8 cellular contexts compared by ENCODE assay signal in genomic region chr5:177134653-177135225, GRCh38. TPM values are rescaled to one million over a fixed set of nuclear protein-coding genes. Genes with fewer than 3 reads are reported as not detected.
DNase-seq lines count a peak whose midpoint lies in the region; ATAC-seq and TF ChIP-seq lines count a peak whose summit lies in the region.

No MANE protein-coding gene starts in this region.

- H3K9me3 ChIP-seq in iPS-15b (ENCODE audit: control insufficient read depth, insufficient read depth, low read length): no peaks in the 10 kb centered on the region
- no peaks in the 10 kb centered on the region for H3K9me3 ChIP-seq in subcutaneous abdominal adipose tissue (ENCODE audit: control insufficient read depth in 5 of 5, low read length in 5 of 5)

- H3K36me3 Mint-ChIP-seq in activated CD8-positive, alpha-beta memory T cell treated with anti-CD3 and anti-CD28 coated beads, Interleukin-2, amount 10 ng/mL, durations not matched to agents 7 days and 5 days: peaks cover 36% of the 10 kb centered on the region
- peaks cover 44% of the 10 kb centered on the region for H3K36me3 Mint-ChIP-seq in WTC11

- no peaks in the 10 kb centered on the region for H3K27me3 Mint-ChIP-seq in activated CD8-positive, alpha-beta memory T cell treated with anti-CD3 and anti-CD28 coated beads, Interleukin-2, amount 10 ng/mL, durations not matched to agents 7 days and 5 days
- H3K27me3 Mint-ChIP-seq in WTC11 (ENCODE audit: low read depth): no peaks in the 10 kb centered on the region

- TF ChIP-seq CTCF in WTC11 (IDR thresholded peaks at IDR 0.05): no peak

- H3K27me3 ChIP-seq in iPS-15b (ENCODE audit: control insufficient read depth, insufficient read depth, low read length): no peaks in the 10 kb centered on the region
- H3K27me3 ChIP-seq in subcutaneous abdominal adipose tissue (ENCODE audit: control insufficient read depth in 5 of 5, insufficient read depth in 4 of 5, low read length in 5 of 5): no peaks in the 10 kb centered on the region

- H3K27ac ChIP-seq in subcutaneous abdominal adipose tissue (ENCODE audit: low read depth, low read length): peak overlapping the region; percentile 62

- H3K9ac ChIP-seq in iPS-15b (ENCODE audit: low read depth, low read length) (peak overlapping the region; percentile 95), subcutaneous abdominal adipose tissue (ENCODE audit: low read length in 5 of 5) (peak overlapping the region; percentile 72 to 89 (median 84))

- CTCF ChIA-PET in activated CD8-positive, alpha-beta memory T cell treated with anti-CD3 and anti-CD28 coated beads, Interleukin-2, amount 10 ng/mL, durations not matched to agents 7 days and 5 days (lab: Charles Lee): interaction anchor here (0.6 to 7.7 kb wide), 2 partner anchors 21 to 100 kb away, joined by 3 to 38 read pairs; no protein-coding TSS in a partner anchor
- CTCF ChIA-PET in WTC11 (lab: Charles Lee): interaction anchor here (0.8 to 2.7 kb wide), 5 partner anchors 10 to 314 kb away, joined by 3 to 11 read pairs (median 5); no protein-coding TSS in a partner anchor

- H3K27ac Mint-ChIP-seq in activated CD8-positive, alpha-beta memory T cell treated with anti-CD3 and anti-CD28 coated beads, Interleukin-2, amount 10 ng/mL, durations not matched to agents 7 days and 5 days: peak overlapping the region; percentile 89
- H3K27ac Mint-ChIP-seq in WTC11: peak overlapping the region; percentile 68

- H3K4me3 ChIP-seq in iPS-15b (ENCODE audit: low read depth, low read length) (peak overlapping the region; percentile 76), subcutaneous abdominal adipose tissue (ENCODE audit: low read depth in 1 of 5, low read length in 5 of 5) (peak overlapping the region; percentile 70 to 74 (median 73))

- DNase-seq in activated CD8-positive, alpha-beta memory T cell treated with anti-CD3 and anti-CD28 coated beads, Interleukin-2, amount 10 ng/mL, durations not matched to agents 7 days and 5 days: no peak
- no peak for DNase-seq in activated CD8-positive, alpha-beta memory T cell treated with anti-CD3 and anti-CD28 coated beads, Interleukin-2, amount 50 U/mL, for 4 hours
- no peak for DNase-seq in WTC11 (ENCODE audit: low spot score)
- DNase-seq in NCI-H2227 treated with DMSO at 0.1 percent for 48 hours (lab: John Stamatoyannopoulos, UW): no peak
- DNase-seq in anterior cingulate cortex (lab: John Stamatoyannopoulos, UW): no peak

- POLR2A ChIA-PET in WTC11 (lab: Charles Lee): interaction anchor here (0.5 to 0.7 kb wide), 2 partner anchors 59 to 176 kb away, joined by 3 read pairs; no protein-coding TSS in a partner anchor

- no peak for ATAC-seq in activated CD8-positive, alpha-beta memory T cell treated with anti-CD3 and anti-CD28 coated beads, Interleukin-2, amount 10 ng/mL, durations not matched to agents 7 days and 5 days
- ATAC-seq in WTC11 (no peak), GM21360 (IDR thresholded peaks at IDR 0.05; ENCODE audit: unreplicated experiment) (no peak)

- H3K4me3 Mint-ChIP-seq in activated CD8-positive, alpha-beta memory T cell treated with anti-CD3 and anti-CD28 coated beads, Interleukin-2, amount 10 ng/mL, durations not matched to agents 7 days and 5 days: peak overlapping the region; percentile 88
- peak overlapping the region; percentile 85 for H3K4me3 Mint-ChIP-seq in WTC11

- no peaks in the 10 kb centered on the region for H3K9me3 Mint-ChIP-seq in activated CD8-positive, alpha-beta memory T cell treated with anti-CD3 and anti-CD28 coated beads, Interleukin-2, amount 10 ng/mL, durations not matched to agents 7 days and 5 days (ENCODE audit: low read depth)
- no peaks in the 10 kb centered on the region for H3K9me3 Mint-ChIP-seq in WTC11

- H3K36me3 ChIP-seq in iPS-15b (ENCODE audit: control insufficient read depth, insufficient read depth, low read length) (peaks cover 17% of the 10 kb centered on the region), subcutaneous abdominal adipose tissue (ENCODE audit: control insufficient read depth in 5 of 5, insufficient read depth in 5 of 5, low read length in 5 of 5) (peaks cover 7 to 25% (median 12%) of the 10 kb centered on the region in 5 donors)

- H3K4me1 Mint-ChIP-seq in activated CD8-positive, alpha-beta memory T cell treated with anti-CD3 and anti-CD28 coated beads, Interleukin-2, amount 10 ng/mL, durations not matched to agents 7 days and 5 days: peaks cover 36% of the 10 kb centered on the region
- H3K4me1 Mint-ChIP-seq in WTC11: peaks cover 47% of the 10 kb centered on the region

- peaks cover 24% of the 10 kb centered on the region for H3K4me1 ChIP-seq in iPS-15b (ENCODE audit: control insufficient read depth, insufficient read depth, low read length)
- peaks cover 7 to 44% (median 42%) of the 10 kb centered on the region in 5 donors for H3K4me1 ChIP-seq in subcutaneous abdominal adipose tissue (ENCODE audit: control insufficient read depth in 5 of 5, insufficient read depth in 5 of 5, low read length in 5 of 5)

TF ChIP-seq in WTC11, 78 proteins besides CTCF, POLR2A, EP300 and RAD21:
- TF ChIP-seq NR3C1 (CRISPR knock-in tag; conservative IDR thresholded peaks at IDR 0.05; ENCODE audit: low read depth): no peak
- TF ChIP-seq CREM (CRISPR knock-in tag; IDR thresholded peaks at IDR 0.05): 0 out of 2 replicates have a peak, but pooled peaks have one; percentile 5

RNA-seq across cellular contexts. Expression of gene NSD1, which starts 1.2 kb away (rescaled TPM):
- total RNA-seq in activated CD8-positive, alpha-beta memory T cell treated with anti-CD3 and anti-CD28 coated beads, Interleukin-2, amount 10 ng/mL, durations not matched to agents 7 days and 5 days: 100 to 1,000 TPM in 1 of 2 experiments, 10 to 100 TPM in 1; 94.6 to 114 TPM
- total RNA-seq in WTC11 (2021): 144 to 153 TPM (median 148 TPM) in 3 replicates

RNA-seq across cellular contexts. Expression of gene FGFR4, which starts 48.0 kb away (rescaled TPM):
- 1 to 10 TPM in 1 of 2 experiments, under 1 TPM in 1; 0.29 to 1.1 TPM for total RNA-seq in activated CD8-positive, alpha-beta memory T cell treated with anti-CD3 and anti-CD28 coated beads, Interleukin-2, amount 10 ng/mL, durations not matched to agents 7 days and 5 days
- total RNA-seq in WTC11 (2021): 108 to 122 TPM (median 111 TPM) in 3 replicates

Comparison
In these comparisons a context has a peak if more than half of its experiments do, and no peak if none do; other contexts are left out.
1. RNA of gene FGFR4, which starts 48.0 kb away (total RNA-seq): 108 to 122 TPM in WTC11; 0.29 to 1.1 TPM in activated CD8-positive, alpha-beta memory T cell treated with anti-CD3 and anti-CD28 coated beads, Interleukin-2, amount 10 ng/mL, durations not matched to agents 7 days and 5 days; every median in the first group is over 10 times any median in the second.